In genomic region chr7:11636274-11636673, GRCh38 we compare ENCODE assay signal across 15 cellular contexts.
DNase-seq lines count a peak whose midpoint lies in the region; ATAC-seq and TF ChIP-seq lines count a peak whose summit lies in the region.
"Had no signal": no experiment of that assay in that cellular context is flagged by ENCODE, and none has a peak within 500 bp of the region (broad histone marks: within the 10 kb centered on the region; RNA-seq: fewer than 3 reads in every experiment).

No MANE protein-coding gene starts in this region.

- H3K4me3 ChIP-seq in right cardiac atrium (ENCODE audit: low read length) = no peak overlapping the region
- no peak overlapping the region for H3K4me3 ChIP-seq in heart right ventricle
- no peak overlapping the region for H3K4me3 ChIP-seq in endodermal cell (ENCODE audit: low read length)
- H3K4me3 ChIP-seq in neural progenitor cell = no peak overlapping the region
- H3K4me3 ChIP-seq: BLaER1 treated with 17β-estradiol and CSF1 and Interleukin-3, amounts not matched to agents 10 nM and 100 nM had no signal

- H3K4me1 ChIP-seq in right cardiac atrium (ENCODE audit: control insufficient read depth, insufficient read depth, low read length) = peaks cover 2% of the 10 kb centered on the region
- peaks cover 0 to 7% (median 0%) of the 10 kb centered on the region in 9 donors for H3K4me1 ChIP-seq in heart right ventricle
- H3K4me1 ChIP-seq in endodermal cell (ENCODE audit: control insufficient read depth, insufficient read depth, low read length) = no peaks in the 10 kb centered on the region
- no peaks in the 10 kb centered on the region for H3K4me1 ChIP-seq in neural progenitor cell

- no peaks in the 10 kb centered on the region for H4K20me1 ChIP-seq in neural progenitor cell (ENCODE audit: low read depth)
- H4K20me1 ChIP-seq: BLaER1 treated with 17β-estradiol and CSF1 and Interleukin-3, amounts not matched to agents 10 nM and 100 nM had no signal

- no peak overlapping the region for H3K4me2 ChIP-seq in neural progenitor cell

- H3K9me3 ChIP-seq in right cardiac atrium (ENCODE audit: control insufficient read depth, low read length) (no peaks in the 10 kb centered on the region), heart right ventricle (no peaks in the 10 kb centered on the region), endodermal cell (ENCODE audit: control insufficient read depth, low read length) (no peaks in the 10 kb centered on the region), neural progenitor cell (ENCODE audit: low read depth) (no peaks in the 10 kb centered on the region)

- peak overlapping the region; percentile 32 for H2AFZ ChIP-seq in neural progenitor cell (replicated peaks)

- H3K36me3 ChIP-seq in heart right ventricle (no peaks in the 10 kb centered on the region), endodermal cell (ENCODE audit: control insufficient read depth, insufficient read depth, low read length) (no peaks in the 10 kb centered on the region), neural progenitor cell (no peaks in the 10 kb centered on the region)

- H3K27me3 Mint-ChIP-seq in endodermal cell (ENCODE audit: insufficient read depth) (no peaks in the 10 kb centered on the region), neural progenitor cell (ENCODE audit: insufficient read depth, low read depth) (no peaks in the 10 kb centered on the region)
- H3K27me3 Mint-ChIP-seq: CD4-positive, CD25-positive, alpha-beta regulatory T cell had no signal

- H3K27me3 ChIP-seq in right cardiac atrium (ENCODE audit: control insufficient read depth, insufficient read depth) = no peaks in the 10 kb centered on the region
- H3K27me3 ChIP-seq in heart right ventricle = no peaks in the 10 kb centered on the region
- H3K27me3 ChIP-seq in endodermal cell (ENCODE audit: control insufficient read depth, insufficient read depth, low read length, poor library complexity, severe bottlenecking) = no peaks in the 10 kb centered on the region
- no peaks in the 10 kb centered on the region for H3K27me3 ChIP-seq in neural progenitor cell
- H3K27me3 ChIP-seq: BLaER1 treated with 17β-estradiol and CSF1 and Interleukin-3, amounts not matched to agents 10 nM and 100 nM had no signal

- peaks cover 4% of the 10 kb centered on the region for H3K4me1 Mint-ChIP-seq in endodermal cell
- H3K4me1 Mint-ChIP-seq in neural progenitor cell = peaks cover 11% of the 10 kb centered on the region
- H3K4me1 Mint-ChIP-seq: CD4-positive, CD25-positive, alpha-beta regulatory T cell had no signal

- H3K9me3 Mint-ChIP-seq in endodermal cell = no peaks in the 10 kb centered on the region
- H3K9me3 Mint-ChIP-seq in neural progenitor cell = no peaks in the 10 kb centered on the region

- intact Hi-C loops in right cardiac atrium (cut with DNase I) (no loop called here), heart right ventricle (cut with DNase I) (no loop called here)

- H3K79me2 ChIP-seq in neural progenitor cell (ENCODE audit: low read depth) = no peaks in the 10 kb centered on the region

- peak in 2 of 3 donors; percentile 39 to 52 for DNase-seq in right cardiac atrium
- no peak for DNase-seq in heart right ventricle
- DNase-seq in endodermal cell = no peak
- DNase-seq in neural progenitor cell (ENCODE audit: low spot score) = no peak
- DNase-seq in activated CD4-positive, alpha-beta T cell treated with anti-CD3 and anti-CD28 coated beads for 1 hour = no peak
- no peak for DNase-seq in activated CD4-positive, alpha-beta T cell treated with anti-CD3 and anti-CD28 coated beads for 48 hours
- DNase-seq in T-helper 9 cell = no peak
- DNase-seq: 8988T; ACHN; CD4-positive, CD25-positive, alpha-beta regulatory T cell; DMS53 had no signal

- H3K36me3 Mint-ChIP-seq in endodermal cell (ENCODE audit: low read depth) (no peaks in the 10 kb centered on the region), neural progenitor cell (peaks cover 4% of the 10 kb centered on the region)
- H3K36me3 Mint-ChIP-seq: CD4-positive, CD25-positive, alpha-beta regulatory T cell had no signal

- no peaks in the 10 kb centered on the region for H3F3A ChIP-seq in neural progenitor cell (ENCODE audit: low read depth)

- no peak for ATAC-seq in right cardiac atrium
- ATAC-seq in heart right ventricle = no peak
- ATAC-seq in HG02678 (IDR thresholded peaks at IDR 0.05; ENCODE audit: unreplicated experiment) = no peak
- ATAC-seq: HCT116 had no signal

- no peak overlapping the region for H3K9ac ChIP-seq in endodermal cell (ENCODE audit: extremely low read depth, low read length, poor library complexity, severe bottlenecking)
- H3K9ac ChIP-seq in neural progenitor cell = no peak overlapping the region
- H3K9ac ChIP-seq: BLaER1 treated with 17β-estradiol and CSF1 and Interleukin-3, amounts not matched to agents 10 nM and 100 nM had no signal

- no peak for TF ChIP-seq CTCF in heart right ventricle (IDR thresholded peaks at IDR 0.05)
- TF ChIP-seq CTCF in endodermal cell (conservative IDR thresholded peaks at IDR 0.05) = no peak
- no peak for TF ChIP-seq CTCF in neural progenitor cell (IDR thresholded peaks at IDR 0.05)

- no peak overlapping the region for H3K27ac ChIP-seq in right cardiac atrium (ENCODE audit: low read length)
- H3K27ac ChIP-seq in heart right ventricle = no peak overlapping the region
- H3K27ac ChIP-seq in endodermal cell (ENCODE audit: low read depth, low read length) = no peak overlapping the region
- no peak overlapping the region for H3K27ac ChIP-seq in neural progenitor cell
- H3K27ac ChIP-seq: HL-60 had no signal

- no peak overlapping the region for H3K4me3 Mint-ChIP-seq in endodermal cell
- H3K4me3 Mint-ChIP-seq in neural progenitor cell = no peak overlapping the region
- H3K4me3 Mint-ChIP-seq: CD4-positive, CD25-positive, alpha-beta regulatory T cell had no signal

- H3K27ac Mint-ChIP-seq in endodermal cell (peak overlapping the region; percentile 58), neural progenitor cell (no peak overlapping the region)
- H3K27ac Mint-ChIP-seq: CD4-positive, CD25-positive, alpha-beta regulatory T cell had no signal

- 97% methylated on average over 19 of the region's 19 CpGs for WGBS in right cardiac atrium
- 98% methylated on average over 19 of the region's 19 CpGs for WGBS in heart right ventricle, 2 donors
- WGBS in endodermal cell (ENCODE audit: insufficient coverage in 1 of 2, insufficient read length in 1 of 2), 2 experiments = 95 to 96% methylated on average over 14 to 19 of the region's 19 CpGs

Comparison
In these comparisons a context has a peak if more than half of its experiments do, and no peak if none do; other contexts are left out.
1. DNase-seq: peak in right cardiac atrium (2 of 3); none in heart right ventricle (0 of 2), endodermal cell (single experiment), neural progenitor cell (single experiment), activated CD4-positive, alpha-beta T cell treated with anti-CD3 and anti-CD28 coated beads for 1 hour (single experiment), activated CD4-positive, alpha-beta T cell treated with anti-CD3 and anti-CD28 coated beads for 48 hours (single experiment) and T-helper 9 cell (single experiment).